In the genomic region with DNA sequence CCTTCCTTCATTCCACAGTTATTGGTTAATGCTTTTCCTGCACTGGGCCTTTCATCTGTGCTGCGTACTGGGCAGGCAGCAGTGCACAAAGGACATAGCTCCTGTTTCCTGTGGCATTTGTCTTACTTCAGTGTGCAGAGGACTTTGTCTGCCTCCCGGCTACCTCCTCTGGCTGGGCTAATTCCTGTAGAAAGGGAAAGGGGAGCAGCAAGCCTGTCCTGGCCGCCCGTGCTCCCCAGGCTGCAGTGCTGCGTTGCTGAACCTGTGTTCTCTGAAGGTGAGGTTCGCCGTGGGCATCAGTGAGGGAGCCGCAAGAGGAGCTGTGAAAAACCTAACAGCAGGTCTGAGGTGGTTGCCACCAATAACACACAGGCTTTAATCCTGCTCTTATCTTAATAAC, we compare ENCODE assay signal across 25 cellular contexts.
DNase-seq lines count a peak whose midpoint lies in the region; ATAC-seq and TF ChIP-seq lines count a peak whose summit lies in the region.
"Had no signal": no experiment of that assay in that cellular context is flagged by ENCODE, and none has a peak within 500 bp of the region (broad histone marks: within the 10 kb centered on the region; RNA-seq: fewer than 3 reads in every experiment).

No MANE protein-coding gene starts in this region.

- POLR2A ChIA-PET in WTC11 (lab: Charles Lee), result interaction anchor here (0.7 kb wide), 1 partner anchor 19 kb away, joined by 3 read pairs; no protein-coding TSS in a partner anchor

- TF ChIP-seq CTCF in WTC11 (IDR thresholded peaks at IDR 0.05) (no peak), Calu3 (IDR thresholded peaks at IDR 0.05; ENCODE audit: unreplicated experiment) (no peak)

- no peak overlapping the region for H3K23ac ChIP-seq in neuronal stem cell (ENCODE audit: low read depth, low read length, poor library complexity)

- no peak overlapping the region for H3K14ac ChIP-seq in neuronal stem cell (ENCODE audit: low read length)

- no peak overlapping the region for H4K91ac ChIP-seq in neuronal stem cell (ENCODE audit: low read depth, low read length, poor library complexity)

- CTCF ChIA-PET in WTC11 (lab: Charles Lee) (interaction anchor here (0.6 to 1.1 kb wide), 3 partner anchors 30 to 151 kb away, joined by 3 to 5 read pairs (median 3); no protein-coding TSS in a partner anchor), Calu3 (lab: Charles Lee) (interaction anchor here (0.6 kb wide), 1 partner anchor 158 kb away, joined by 5 read pairs; no protein-coding TSS in a partner anchor)

- DNase-seq in WTC11 (ENCODE audit: low spot score) (no peak), islet precursor cell (peak; percentile 66), neuronal stem cell (ENCODE audit: low spot score) (no peak), Calu3 (no peak), DMS153 treated with DMSO at 0.1 percent for 48 hours (lab: John Stamatoyannopoulos, UW; ENCODE audit: unreplicated experiment) (no peak)
- DNase-seq: AML-193; C1 segment of cervical spinal cord; CD4-positive, alpha-beta memory T cell; COR-L47; DMS79; EL; GDM1; Kasumi-1; MV-4-11; NCI-H1105; NCI-H1436 treated with DMSO at 0.1 percent for 48 hours; NCI-H2029; NCI-H446; NCI-H524 treated with DMSO at 0.1 percent for 48 hours; NCI-H774; SK-N-SH had no signal

- no peak overlapping the region for H2BK5ac ChIP-seq in neuronal stem cell (ENCODE audit: low read length)

- H3K4me3 ChIP-seq in BLaER1 (no peak overlapping the region), neuronal stem cell (ENCODE audit: low read length in 2 of 2) (no peak overlapping the region)
- H3K4me3 ChIP-seq: GM12878, K562 had no signal

- no peak overlapping the region for H2BK15ac ChIP-seq in neuronal stem cell (ENCODE audit: low read length)

- H3K36me3 Mint-ChIP-seq in WTC11 (no peaks in the 10 kb centered on the region), Calu3 (ENCODE audit: insufficient read depth, unreplicated experiment) (no peaks in the 10 kb centered on the region)
- H3K36me3 Mint-ChIP-seq: CD4-positive, alpha-beta memory T cell had no signal

- no peaks in the 10 kb centered on the region for H3K9me3 Mint-ChIP-seq in WTC11
- H3K9me3 Mint-ChIP-seq in Calu3 (ENCODE audit: low read depth, unreplicated experiment), result no peaks in the 10 kb centered on the region
- H3K9me3 Mint-ChIP-seq: CD4-positive, alpha-beta memory T cell had no signal

- H3K27ac ChIP-seq in BLaER1 (no peak overlapping the region), neuronal stem cell (replicated peaks; ENCODE audit: low read length) (no peak overlapping the region)

- H3K4me2 ChIP-seq in BLaER1 (peak overlapping the region; percentile 26), neuronal stem cell (ENCODE audit: insufficient read depth, low read length, poor library complexity, severe bottlenecking) (no peak overlapping the region)
- H3K4me2 ChIP-seq: SK-N-SH had no signal

- no peak overlapping the region for H4K8ac ChIP-seq in neuronal stem cell (ENCODE audit: low read depth, low read length)

- no peak overlapping the region for H3K9ac ChIP-seq in BLaER1
- no peak overlapping the region for H3K9ac ChIP-seq in neuronal stem cell (ENCODE audit: low read depth, low read length, poor library complexity)
- H3K9ac ChIP-seq: SK-N-SH had no signal

- WGBS in neuronal stem cell (ENCODE audit: extremely low coverage in 2 of 2, insufficient read length in 2 of 2, insufficient replicate concordance in 1 of 2), 2 donors, result no CpG with 5 or more reads among the region's 8 CpGs

- no peaks in the 10 kb centered on the region for H3K79me1 ChIP-seq in neuronal stem cell (ENCODE audit: low read depth, low read length)

- H3K9me3 ChIP-seq in BLaER1 (peaks cover 2% of the 10 kb centered on the region; the same call in 1 of the 2 replicates), neuronal stem cell (replicated peaks in 1 of 2; ENCODE audit: control insufficient read depth in 2 of 2, insufficient read depth in 1 of 2, low read depth in 1 of 2, low read length in 2 of 2) (no peaks in the 10 kb centered on the region)
- H3K9me3 ChIP-seq: SK-N-SH had no signal

- peaks cover 41% of the 10 kb centered on the region for H3K4me1 ChIP-seq in BLaER1
- H3K4me1 ChIP-seq in neuronal stem cell (ENCODE audit: control insufficient read depth in 2 of 2, insufficient read depth in 1 of 2, low read depth in 1 of 2, low read length in 2 of 2), result peaks cover 30 to 33% of the 10 kb centered on the region in 2 donors

- H3K27ac Mint-ChIP-seq in WTC11, result no peak overlapping the region
- no peak overlapping the region for H3K27ac Mint-ChIP-seq in Calu3 (ENCODE audit: unreplicated experiment)
- H3K27ac Mint-ChIP-seq: CD4-positive, alpha-beta memory T cell had no signal

- intact Hi-C loops in Calu3 (cut with micrococcal nuclease; ENCODE audit: unreplicated experiment), result no loop called here

- H3K4ac ChIP-seq in neuronal stem cell (ENCODE audit: low read length), result no peak overlapping the region

- no peak overlapping the region for H3K18ac ChIP-seq in neuronal stem cell (ENCODE audit: low read length)

- no TSS peak for BruUV-seq in Calu3 (replicated peaks; lab: Mats Ljungman, UMichigan)

- H3K4me1 Mint-ChIP-seq in WTC11, result peaks cover 69% of the 10 kb centered on the region
- peaks cover 16% of the 10 kb centered on the region for H3K4me1 Mint-ChIP-seq in Calu3 (ENCODE audit: low read depth, unreplicated experiment)

- H3K27me3 ChIP-seq in BLaER1 (no peaks in the 10 kb centered on the region), neuronal stem cell (ENCODE audit: control insufficient read depth in 3 of 3, insufficient read depth in 3 of 3, low read depth in 1 of 3, low read length in 3 of 3) (no peaks in the 10 kb centered on the region)

- no peak overlapping the region for H3K4me3 Mint-ChIP-seq in WTC11
- H3K4me3 Mint-ChIP-seq in Calu3 (ENCODE audit: low read depth, unreplicated experiment), result no peak overlapping the region
- H3K4me3 Mint-ChIP-seq: CD4-positive, alpha-beta memory T cell had no signal

- no peak for ATAC-seq in WTC11
- ATAC-seq in GM21447 (IDR thresholded peaks at IDR 0.05; ENCODE audit: unreplicated experiment), result no peak
- ATAC-seq: GM12878, K562 had no signal

- H3K27me3 Mint-ChIP-seq in WTC11 (ENCODE audit: low read depth) (peaks cover 12% of the 10 kb centered on the region), Calu3 (ENCODE audit: unreplicated experiment) (peaks cover 2% of the 10 kb centered on the region)

- no peak overlapping the region for H2BK120ac ChIP-seq in neuronal stem cell (ENCODE audit: low read depth, low read length)

- H4K20me1 ChIP-seq in BLaER1, result no peaks in the 10 kb centered on the region

- no peaks in the 10 kb centered on the region for H3K36me3 ChIP-seq in BLaER1
- H3K36me3 ChIP-seq in neuronal stem cell (replicated peaks in 1 of 2; ENCODE audit: control insufficient read depth in 2 of 2, insufficient read depth in 2 of 2, low read length in 2 of 2), result no peaks in the 10 kb centered on the region

- peak overlapping the region; percentile 83 for H2AFZ ChIP-seq in neuronal stem cell (ENCODE audit: low read length)

- H2BK12ac ChIP-seq in neuronal stem cell (ENCODE audit: low read length), result no peak overlapping the region

- no peak overlapping the region for H2AK5ac ChIP-seq in neuronal stem cell (ENCODE audit: low read depth, low read length)

TF ChIP-seq in WTC11, 78 proteins besides CTCF, POLR2A, EP300 and RAD21 (continues in another document):
- TF ChIP-seq NFATC4 (CRISPR knock-in tag; IDR thresholded peaks at IDR 0.05) (no peak), SMAD3 (CRISPR knock-in tag; IDR thresholded peaks at IDR 0.05; ENCODE audit: borderline replicate concordance) (no peak), ZNF121 (CRISPR knock-in tag; IDR thresholded peaks at IDR 0.05) (no peak), ZNF317 (CRISPR knock-in tag; IDR thresholded peaks at IDR 0.05; ENCODE audit: borderline replicate concordance, low read depth) (no peak), ZNF138 (CRISPR knock-in tag; conservative IDR thresholded peaks at IDR 0.05) (0 out of 2 replicates have a peak, but pooled peaks have one; percentile 31)
- TF ChIP-seq, protein P1, sequence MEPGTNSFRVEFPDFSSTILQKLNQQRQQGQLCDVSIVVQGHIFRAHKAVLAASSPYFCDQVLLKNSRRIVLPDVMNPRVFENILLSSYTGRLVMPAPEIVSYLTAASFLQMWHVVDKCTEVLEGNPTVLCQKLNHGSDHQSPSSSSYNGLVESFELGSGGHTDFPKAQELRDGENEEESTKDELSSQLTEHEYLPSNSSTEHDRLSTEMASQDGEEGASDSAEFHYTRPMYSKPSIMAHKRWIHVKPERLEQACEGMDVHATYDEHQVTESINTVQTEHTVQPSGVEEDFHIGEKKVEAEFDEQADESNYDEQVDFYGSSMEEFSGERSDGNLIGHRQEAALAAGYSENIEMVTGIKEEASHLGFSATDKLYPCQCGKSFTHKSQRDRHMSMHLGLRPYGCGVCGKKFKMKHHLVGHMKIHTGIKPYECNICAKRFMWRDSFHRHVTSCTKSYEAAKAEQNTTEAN (CRISPR knock-in tag; IDR thresholded peaks at IDR 0.05), result no peak
- TF ChIP-seq, protein P2, sequence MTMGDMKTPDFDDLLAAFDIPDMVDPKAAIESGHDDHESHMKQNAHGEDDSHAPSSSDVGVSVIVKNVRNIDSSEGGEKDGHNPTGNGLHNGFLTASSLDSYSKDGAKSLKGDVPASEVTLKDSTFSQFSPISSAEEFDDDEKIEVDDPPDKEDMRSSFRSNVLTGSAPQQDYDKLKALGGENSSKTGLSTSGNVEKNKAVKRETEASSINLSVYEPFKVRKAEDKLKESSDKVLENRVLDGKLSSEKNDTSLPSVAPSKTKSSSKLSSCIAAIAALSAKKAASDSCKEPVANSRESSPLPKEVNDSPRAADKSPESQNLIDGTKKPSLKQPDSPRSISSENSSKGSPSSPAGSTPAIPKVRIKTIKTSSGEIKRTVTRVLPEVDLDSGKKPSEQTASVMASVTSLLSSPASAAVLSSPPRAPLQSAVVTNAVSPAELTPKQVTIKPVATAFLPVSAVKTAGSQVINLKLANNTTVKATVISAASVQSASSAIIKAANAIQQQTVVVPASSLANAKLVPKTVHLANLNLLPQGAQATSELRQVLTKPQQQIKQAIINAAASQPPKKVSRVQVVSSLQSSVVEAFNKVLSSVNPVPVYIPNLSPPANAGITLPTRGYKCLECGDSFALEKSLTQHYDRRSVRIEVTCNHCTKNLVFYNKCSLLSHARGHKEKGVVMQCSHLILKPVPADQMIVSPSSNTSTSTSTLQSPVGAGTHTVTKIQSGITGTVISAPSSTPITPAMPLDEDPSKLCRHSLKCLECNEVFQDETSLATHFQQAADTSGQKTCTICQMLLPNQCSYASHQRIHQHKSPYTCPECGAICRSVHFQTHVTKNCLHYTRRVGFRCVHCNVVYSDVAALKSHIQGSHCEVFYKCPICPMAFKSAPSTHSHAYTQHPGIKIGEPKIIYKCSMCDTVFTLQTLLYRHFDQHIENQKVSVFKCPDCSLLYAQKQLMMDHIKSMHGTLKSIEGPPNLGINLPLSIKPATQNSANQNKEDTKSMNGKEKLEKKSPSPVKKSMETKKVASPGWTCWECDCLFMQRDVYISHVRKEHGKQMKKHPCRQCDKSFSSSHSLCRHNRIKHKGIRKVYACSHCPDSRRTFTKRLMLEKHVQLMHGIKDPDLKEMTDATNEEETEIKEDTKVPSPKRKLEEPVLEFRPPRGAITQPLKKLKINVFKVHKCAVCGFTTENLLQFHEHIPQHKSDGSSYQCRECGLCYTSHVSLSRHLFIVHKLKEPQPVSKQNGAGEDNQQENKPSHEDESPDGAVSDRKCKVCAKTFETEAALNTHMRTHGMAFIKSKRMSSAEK (CRISPR knock-in tag; IDR thresholded peaks at IDR 0.05; ENCODE audit: borderline replicate concordance), result no peak
